ENCODE assay signal across 16 cellular contexts in the genomic region with DNA sequence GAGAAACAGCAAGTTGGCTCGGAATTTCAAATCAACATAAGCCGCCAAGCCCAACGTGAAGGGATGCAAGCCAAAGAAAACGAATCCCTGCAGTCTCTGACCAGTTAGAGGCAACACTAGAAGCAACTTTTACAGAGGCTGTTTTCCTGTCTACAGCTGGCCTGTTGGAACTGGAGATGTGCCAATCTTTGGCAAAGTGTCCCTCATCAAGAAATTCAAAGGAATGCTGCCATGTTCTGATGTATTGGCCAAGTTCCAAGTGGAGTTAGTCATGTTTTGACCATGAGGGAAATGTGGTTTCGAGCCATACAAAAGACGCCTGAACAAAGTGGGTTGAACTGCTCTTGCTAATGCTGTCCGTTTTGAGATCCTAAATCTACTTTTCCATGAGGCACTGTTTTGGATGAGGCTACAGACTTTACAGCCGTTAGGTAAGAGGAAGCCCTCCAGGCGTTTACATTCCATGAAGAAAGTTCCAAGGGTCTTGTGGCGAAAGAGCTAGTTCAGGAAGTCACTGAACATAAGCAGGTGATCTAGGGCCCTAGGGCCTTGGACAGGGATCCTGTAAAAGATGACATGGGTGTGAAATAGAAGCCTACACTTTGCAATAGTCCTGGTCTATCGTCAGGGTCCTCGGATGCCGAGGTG.
DNase-seq lines count a peak whose midpoint lies in the region; ATAC-seq, FAIRE-seq and TF ChIP-seq lines count a peak whose summit lies in the region.
"Had no signal": no experiment of that assay in that cellular context is flagged by ENCODE, and none has a peak within 500 bp of the region (broad histone marks: within the 10 kb centered on the region; RNA-seq: fewer than 3 reads in every experiment).

No MANE protein-coding gene starts in this region.

- H3K27ac ChIP-seq in right atrium auricular region, result no peak overlapping the region
- no peak overlapping the region for H3K27ac ChIP-seq in K562 (ENCODE audit: extremely low read depth, low read depth, low read length)
- no peak overlapping the region for H3K27ac ChIP-seq in aorta (ENCODE audit: low read depth in 1 of 2, low read length in 2 of 2)
- H3K27ac ChIP-seq in spleen, result no peak overlapping the region
- H3K27ac ChIP-seq: breast epithelium, pancreas, uterus had no signal

- POLR2A ChIA-PET in K562 (lab: Yijun Ruan, JAX), result no interaction called here

- H3K9ac ChIP-seq in K562 (ENCODE audit: insufficient read depth in 1 of 2, low read depth in 2 of 2, low read length in 2 of 2), result no peak overlapping the region

- no peaks in the 10 kb centered on the region; the same call in 1 of the 2 replicates for H4K20me1 ChIP-seq in K562 (replicated peaks; ENCODE audit: control insufficient read depth, insufficient read depth, low read length)

- peak; percentile 73 for ATAC-seq in left ventricle myocardium superior
- no peak for ATAC-seq in K562
- peak; percentile 72 for ATAC-seq in aorta (ENCODE audit: low FRiP score)
- no peak for ATAC-seq in GM21786 (IDR thresholded peaks at IDR 0.05; ENCODE audit: unreplicated experiment)
- ATAC-seq: GM12878, pancreas had no signal

- 0% methylated on average over 13 of the region's 13 CpGs for WGBS in K562 (ENCODE audit: insufficient coverage, low coverage, missing lambda C conversion rate)
- WGBS in aorta, 2 donors, result 31 to 35% methylated on average over 13 of the region's 13 CpGs
- 71 to 81% (median 74%) methylated on average over 13 of the region's 13 CpGs for WGBS in spleen, 5 donors

- in situ Hi-C loops in K562 (cut with MboI), result loop anchor here (25.0 kb wide), 1 partner anchor 402 kb away; no protein-coding TSS in a partner anchor

- H3K9me3 ChIP-seq in right atrium auricular region (no peaks in the 10 kb centered on the region), K562 (replicated peaks; ENCODE audit: control insufficient read depth, insufficient read depth, low read depth, low read length) (no peaks in the 10 kb centered on the region), aorta (ENCODE audit: control insufficient read depth, low read length) (no peaks in the 10 kb centered on the region), spleen (no peaks in the 10 kb centered on the region)
- H3K9me3 ChIP-seq: breast epithelium, pancreas, uterus had no signal

- H3K4me3 ChIP-seq in right atrium auricular region (no peak overlapping the region), K562 (no peak overlapping the region), aorta (ENCODE audit: low read length in 2 of 2) (no peak overlapping the region), spleen (no peak overlapping the region)
- H3K4me3 ChIP-seq: breast epithelium, GM12878, pancreas, uterus had no signal

- FAIRE-seq in K562 (lab: Jason Lieb, UNC), result no peak
- FAIRE-seq: GM12878, pancreas had no signal

- no peaks in the 10 kb centered on the region for H3K27me3 ChIP-seq in right atrium auricular region
- peaks cover 9 to 32% of the 10 kb centered on the region in 2 experiments; a peak in 3 of 5 replicates for H3K27me3 ChIP-seq in K562 (ENCODE audit: control insufficient read depth in 2 of 2, insufficient read depth in 2 of 2, low read length in 2 of 2)
- no peaks in the 10 kb centered on the region for H3K27me3 ChIP-seq in aorta (ENCODE audit: control insufficient read depth in 1 of 2, insufficient read depth in 2 of 2, low read length in 1 of 2)
- peaks cover 0 to 11% (median 0%) of the 10 kb centered on the region in 7 donors for H3K27me3 ChIP-seq in spleen (replicated peaks in 1 of 7)
- H3K27me3 ChIP-seq: uterus had no signal

- TF ChIP-seq EP300 in K562 (IDR thresholded peaks at IDR 0.05; ENCODE audit: low read length), result no peak

- DNase-seq in left ventricle myocardium superior, result no peak
- DNase-seq in right atrium auricular region (ENCODE audit: low spot score), result no peak
- no peak for DNase-seq in K562 (ENCODE audit: extremely low read depth in 1 of 4, low spot score in 3 of 4)
- peak; percentile 86 for DNase-seq in kidney tubule cell (ENCODE audit: low spot score)
- peak in 1 of 2 donors; percentile 62 for DNase-seq in aorta
- DNase-seq in DMS153 (lab: John Stamatoyannopoulos, UW), result no peak
- DNase-seq in spleen, result no peak
- DNase-seq: DMS53, NCI-H1436, NCI-H774, pancreas, SHP77, uterus had no signal

- TF ChIP-seq CTCF in right atrium auricular region (IDR thresholded peaks at IDR 0.05), result no peak
- no peak for TF ChIP-seq CTCF in K562 (IDR thresholded peaks at IDR 0.05 in 2 of 3, conservative IDR thresholded peaks at IDR 0.05 in 1 of 3; ENCODE audit: insufficient read depth in 2 of 3, low read depth in 1 of 3, low read length in 3 of 3)
- no peak for TF ChIP-seq CTCF in spleen (IDR thresholded peaks at IDR 0.05 in 8 of 11, conservative IDR thresholded peaks at IDR 0.05 in 3 of 11)

- H3K9me1 ChIP-seq in K562 (ENCODE audit: control insufficient read depth, insufficient read depth, low read length), result no peaks in the 10 kb centered on the region

- TF ChIP-seq POLR2A in K562 (conservative IDR thresholded peaks at IDR 0.05) (no peak), spleen (IDR thresholded peaks at IDR 0.05) (no peak)

- CTCF ChIA-PET in K562 (lab: Yijun Ruan, JAX; ENCODE audit: low intra/inter-chr PET ratio), result no interaction called here

- intact Hi-C loops in left ventricle myocardium superior (cut with micrococcal nuclease) (loop anchor here (10.0 kb wide), 1 partner anchor 400 kb away; no protein-coding TSS in a partner anchor), K562 (cut with micrococcal nuclease) (no loop called here), aorta (cut with DNase I) (no loop called here), spleen (cut with DNase I; ENCODE audit: low total_unique reads) (no loop called here)

- no TSS peak for BruUV-seq in K562 (replicated peaks; lab: Mats Ljungman, UMichigan)

- H3K79me2 ChIP-seq in K562 (ENCODE audit: control insufficient read depth, insufficient read depth, low read length), result no peaks in the 10 kb centered on the region

- H3K36me3 ChIP-seq in right atrium auricular region (no peaks in the 10 kb centered on the region), K562 (ENCODE audit: control insufficient read depth, insufficient read depth, low read length) (no peaks in the 10 kb centered on the region), aorta (ENCODE audit: control insufficient read depth in 1 of 2, insufficient read depth in 2 of 2, low read length in 1 of 2) (no peaks in the 10 kb centered on the region), spleen (no peaks in the 10 kb centered on the region)
- H3K36me3 ChIP-seq: breast epithelium, pancreas, uterus had no signal

- H3K4me1 ChIP-seq in right atrium auricular region, result no peaks in the 10 kb centered on the region
- no peaks in the 10 kb centered on the region for H3K4me1 ChIP-seq in K562 (replicated peaks in 1 of 2; ENCODE audit: control insufficient read depth in 2 of 2, insufficient read depth in 2 of 2, low read length in 2 of 2)
- no peaks in the 10 kb centered on the region for H3K4me1 ChIP-seq in aorta (ENCODE audit: control insufficient read depth in 1 of 2, insufficient read depth in 2 of 2, low read length in 2 of 2)
- H3K4me1 ChIP-seq in spleen, result no peaks in the 10 kb centered on the region
- H3K4me1 ChIP-seq: breast epithelium, uterus had no signal

- H3K4me2 ChIP-seq in K562 (ENCODE audit: insufficient read depth, low read length), result no peak overlapping the region

- TF ChIP-seq RAD21 in K562 (CRISPR knock-in tag; conservative IDR thresholded peaks at IDR 0.05 in 1 of 2, IDR thresholded peaks at IDR 0.05 in 1 of 2), result no peak

- no peak overlapping the region for H2AFZ ChIP-seq in K562 (ENCODE audit: low read depth, low read length)

TF ChIP-seq in K562, 482 proteins besides CTCF, POLR2A, EP300 and RAD21:
- TF ChIP-seq NFIC (IDR thresholded peaks at IDR 0.05), result peak; percentile 48; the same call in 1 of the 2 replicates
- TF ChIP-seq, protein P1, sequence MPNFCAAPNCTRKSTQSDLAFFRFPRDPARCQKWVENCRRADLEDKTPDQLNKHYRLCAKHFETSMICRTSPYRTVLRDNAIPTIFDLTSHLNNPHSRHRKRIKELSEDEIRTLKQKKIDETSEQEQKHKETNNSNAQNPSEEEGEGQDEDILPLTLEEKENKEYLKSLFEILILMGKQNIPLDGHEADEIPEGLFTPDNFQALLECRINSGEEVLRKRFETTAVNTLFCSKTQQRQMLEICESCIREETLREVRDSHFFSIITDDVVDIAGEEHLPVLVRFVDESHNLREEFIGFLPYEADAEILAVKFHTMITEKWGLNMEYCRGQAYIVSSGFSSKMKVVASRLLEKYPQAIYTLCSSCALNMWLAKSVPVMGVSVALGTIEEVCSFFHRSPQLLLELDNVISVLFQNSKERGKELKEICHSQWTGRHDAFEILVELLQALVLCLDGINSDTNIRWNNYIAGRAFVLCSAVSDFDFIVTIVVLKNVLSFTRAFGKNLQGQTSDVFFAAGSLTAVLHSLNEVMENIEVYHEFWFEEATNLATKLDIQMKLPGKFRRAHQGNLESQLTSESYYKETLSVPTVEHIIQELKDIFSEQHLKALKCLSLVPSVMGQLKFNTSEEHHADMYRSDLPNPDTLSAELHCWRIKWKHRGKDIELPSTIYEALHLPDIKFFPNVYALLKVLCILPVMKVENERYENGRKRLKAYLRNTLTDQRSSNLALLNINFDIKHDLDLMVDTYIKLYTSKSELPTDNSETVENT (CRISPR knock-in tag; IDR thresholded peaks at IDR 0.05), result no peak

Comparison
In these comparisons a context has a peak if more than half of its experiments do, and no peak if none do; other contexts are left out.
1. ATAC-seq: peak in left ventricle myocardium superior (single experiment) and aorta (single experiment); none in K562 (single experiment) and GM21786 (single experiment).